ENCODE assay signal across 8 cellular contexts in genomic region chr11:33869511-33870422, GRCh38. TPM values are rescaled to one million over a fixed set of nuclear protein-coding genes. Genes with fewer than 3 reads are reported as not detected.
A peak's percentile ranks its signal among the peaks of the same experiment; 100 is the strongest.
DNase-seq lines count a peak whose midpoint lies in the region; ATAC-seq and TF ChIP-seq lines count a peak whose summit lies in the region.

No MANE protein-coding gene starts in this region.

- intact Hi-C loops in OCI-LY7 (cut with micrococcal nuclease; ENCODE audit: unreplicated experiment) (no loop called here), spleen (cut with DNase I; ENCODE audit: low total_unique reads) (no loop called here)

- no peaks in the 10 kb centered on the region for H3K36me3 Mint-ChIP-seq in activated CD4-positive, alpha-beta T cell treated with anti-CD3 and anti-CD28 coated beads, Interleukin-2, amount 10 ng/mL, durations not matched to agents 7 days and 5 days (ENCODE audit: low read depth)

- H3K4me3 ChIP-seq in OCI-LY7 (ENCODE audit: low read depth, low read length, poor library complexity, severe bottlenecking): peak overlapping the region; percentile 53
- peak overlapping the region; percentile 49 for H3K4me3 ChIP-seq in kidney epithelial cell (ENCODE audit: low read depth, low read length)
- H3K4me3 ChIP-seq in spleen: peak overlapping the region; percentile 52 to 88 (median 74)

- CTCF ChIA-PET in activated CD4-positive, alpha-beta T cell treated with anti-CD3 and anti-CD28 coated beads, Interleukin-2, amount 10 ng/mL, durations not matched to agents 7 days and 5 days (lab: Charles Lee): interaction anchor here (0.6 to 1.5 kb wide), 4 partner anchors 11 to 1245 kb away, joined by 3 to 4 read pairs (median 3); no protein-coding TSS in a partner anchor
- CTCF ChIA-PET in OCI-LY7 (lab: Charles Lee; ENCODE audit: unreplicated experiment): no interaction called here

- peaks cover 32% of the 10 kb centered on the region for H3K27me3 ChIP-seq in kidney epithelial cell (ENCODE audit: control insufficient read depth, insufficient read depth, low read length)
- peaks cover 0 to 40% (median 3%) of the 10 kb centered on the region in 7 donors for H3K27me3 ChIP-seq in spleen (replicated peaks in 1 of 7)

- H3K4me1 ChIP-seq in OCI-LY7 (ENCODE audit: insufficient read depth, low read length, poor library complexity, severe bottlenecking): peaks cover 9% of the 10 kb centered on the region
- H3K4me1 ChIP-seq in spleen: peaks cover 8 to 94% (median 67%) of the 10 kb centered on the region in 6 donors

- no peak for DNase-seq in activated CD4-positive, alpha-beta T cell treated with anti-CD3 and anti-CD28 coated beads, Interleukin-2, amount 10 ng/mL, durations not matched to agents 7 days and 5 days
- DNase-seq in activated CD4-positive, alpha-beta T cell treated with anti-CD3 and anti-CD28 coated beads, Interleukin-2, amount 50 U/mL, for 48 hours: no peak
- peak; percentile 17 for DNase-seq in OCI-LY7 (ENCODE audit: low spot score)
- DNase-seq in caudate nucleus (lab: John Stamatoyannopoulos, UW): peak in 16 of 61 donors; percentile 26 to 63 (median 40)
- DNase-seq in kidney epithelial cell (ENCODE audit: low read depth): no peak
- DNase-seq in spleen: peak; percentile 90
- no peak for DNase-seq in NCI-H2107 treated with DMSO at 0.1 percent for 48 hours (lab: John Stamatoyannopoulos, UW; ENCODE audit: unreplicated experiment)

- H3K9me2 ChIP-seq in OCI-LY7 (ENCODE audit: insufficient read depth, low read length): no peaks in the 10 kb centered on the region

- no peaks in the 10 kb centered on the region for H4K20me1 ChIP-seq in OCI-LY7 (ENCODE audit: insufficient read depth, low read length)

- H3K27me3 Mint-ChIP-seq in activated CD4-positive, alpha-beta T cell treated with anti-CD3 and anti-CD28 coated beads, Interleukin-2, amount 10 ng/mL, durations not matched to agents 7 days and 5 days: peaks cover 82% of the 10 kb centered on the region

- H3K4me2 ChIP-seq in OCI-LY7 (ENCODE audit: low read length): peak overlapping the region; percentile 71

- WGBS in spleen, 5 donors: 0 to 1% (median 0%) methylated on average over 48 to 81 of the region's 81 CpGs

- TF ChIP-seq CTCF in OCI-LY7 (conservative IDR thresholded peaks at IDR 0.05; ENCODE audit: low read length): no peak
- TF ChIP-seq CTCF in kidney epithelial cell (IDR thresholded peaks at IDR 0.05; ENCODE audit: insufficient read depth, low read length, poor library complexity, severe bottlenecking): no peak
- peak in 1 of 11 experiments; percentile 23 for TF ChIP-seq CTCF in spleen (IDR thresholded peaks at IDR 0.05 in 8 of 11, conservative IDR thresholded peaks at IDR 0.05 in 3 of 11)

- peak overlapping the region; percentile 72 for H3K4me3 Mint-ChIP-seq in activated CD4-positive, alpha-beta T cell treated with anti-CD3 and anti-CD28 coated beads, Interleukin-2, amount 10 ng/mL, durations not matched to agents 7 days and 5 days

- BruUV-seq in OCI-LY7 (replicated peaks; lab: Mats Ljungman, UMichigan): no TSS peak

- POLR2A ChIA-PET in activated CD4-positive, alpha-beta T cell treated with anti-CD3 and anti-CD28 coated beads, Interleukin-2, amount 10 ng/mL, durations not matched to agents 7 days and 5 days (lab: Charles Lee): interaction anchor here (0.6 kb wide), 2 partner anchors 50 to 378 kb away, joined by 3 to 4 read pairs; no protein-coding TSS in a partner anchor
- POLR2A ChIA-PET in OCI-LY7 (lab: Charles Lee): interaction anchor here (0.6 to 0.7 kb wide), 2 partner anchors 12 to 46 kb away, joined by 3 read pairs; no protein-coding TSS in a partner anchor

- H3K27ac Mint-ChIP-seq in activated CD4-positive, alpha-beta T cell treated with anti-CD3 and anti-CD28 coated beads, Interleukin-2, amount 10 ng/mL, durations not matched to agents 7 days and 5 days: no peak overlapping the region

- H2AFZ ChIP-seq in OCI-LY7 (ENCODE audit: low read length): no peak overlapping the region

- no peaks in the 10 kb centered on the region for H3K36me3 ChIP-seq in OCI-LY7 (ENCODE audit: insufficient read depth, low read length)
- no peaks in the 10 kb centered on the region for H3K36me3 ChIP-seq in kidney epithelial cell (ENCODE audit: control insufficient read depth, insufficient read depth, low read length)
- H3K36me3 ChIP-seq in spleen: peaks cover 0 to 11% (median 0%) of the 10 kb centered on the region in 6 donors

- peak in 1 of 3 donors; percentile 57 for TF ChIP-seq POLR2A in spleen (IDR thresholded peaks at IDR 0.05)

- peak; percentile 55 for ATAC-seq in HG03432 (IDR thresholded peaks at IDR 0.05; ENCODE audit: unreplicated experiment)

- no peaks in the 10 kb centered on the region for H3K9me3 ChIP-seq in OCI-LY7 (ENCODE audit: low read length)
- H3K9me3 ChIP-seq in spleen: no peaks in the 10 kb centered on the region

- no peak overlapping the region for H3K27ac ChIP-seq in OCI-LY7 (ENCODE audit: low read depth, low read length, poor library complexity, severe bottlenecking)
- peak overlapping the region; percentile 76 for H3K27ac ChIP-seq in caudate nucleus (ENCODE audit: low read depth, low read length)
- peak overlapping the region; percentile 77 to 94 (median 90) for H3K27ac ChIP-seq in spleen

- H3K79me2 ChIP-seq in OCI-LY7 (ENCODE audit: insufficient read depth, low read depth, low read length): no peaks in the 10 kb centered on the region

- no peaks in the 10 kb centered on the region for H3K9me3 Mint-ChIP-seq in activated CD4-positive, alpha-beta T cell treated with anti-CD3 and anti-CD28 coated beads, Interleukin-2, amount 10 ng/mL, durations not matched to agents 7 days and 5 days

- H3K4me1 Mint-ChIP-seq in activated CD4-positive, alpha-beta T cell treated with anti-CD3 and anti-CD28 coated beads, Interleukin-2, amount 10 ng/mL, durations not matched to agents 7 days and 5 days: peaks cover 7% of the 10 kb centered on the region

RNA-seq across cellular contexts. Expression of gene LMO2, which starts 22.1 kb away (rescaled TPM):
- total RNA-seq in activated CD4-positive, alpha-beta T cell treated with anti-CD3 and anti-CD28 coated beads, Interleukin-2, amount 10 ng/mL, durations not matched to agents 7 days and 5 days: not detected
- total RNA-seq in OCI-LY7 (2014; rRNA removed; shearing (Covaris generic)): not detected in 2 replicates
- total RNA-seq in OCI-LY7 (2022) (0.89 and 2.0 TPM in 2 replicates), kidney epithelial cell (0.82 and 2.5 TPM in 2 replicates), spleen (10 to 100 TPM; 46.6 to 79.4 (median 63.5) TPM)
- 10 to 100 TPM; 36.0 to 66.6 (median 48.9) TPM for polyA plus RNA-seq in spleen

Comparison
In these comparisons a context has a peak if more than half of its experiments do, and no peak if none do; other contexts are left out.
1. DNase-seq: peak in OCI-LY7 (single experiment) and spleen (single experiment); none in activated CD4-positive, alpha-beta T cell treated with anti-CD3 and anti-CD28 coated beads, Interleukin-2, amount 10 ng/mL, durations not matched to agents 7 days and 5 days (single experiment), activated CD4-positive, alpha-beta T cell treated with anti-CD3 and anti-CD28 coated beads, Interleukin-2, amount 50 U/mL, for 48 hours (0 of 2), kidney epithelial cell (single experiment) and NCI-H2107 treated with DMSO at 0.1 percent for 48 hours (single experiment).
2. RNA of gene LMO2, which starts 22.1 kb away (total RNA-seq): 46.6 to 79.4 TPM in spleen; 0.82 to 2.5 TPM in kidney epithelial cell, 0.89 to 2.0 TPM in OCI-LY7 and not detected in activated CD4-positive, alpha-beta T cell treated with anti-CD3 and anti-CD28 coated beads, Interleukin-2, amount 10 ng/mL, durations not matched to agents 7 days and 5 days; every median in the first group is over 10 times any median in the second.
3. Peak in every context shown above with its lines, with median percentiles within 50 percentile points of each other: H3K4me3 ChIP-seq.